In genomic region chr12:57107456-57107855, GRCh38 we compare ENCODE assay signal across 19 cellular contexts. TPM values are rescaled to one million over a fixed set of nuclear protein-coding genes. Genes with fewer than 3 reads are reported as not detected.
A peak's percentile ranks its signal among the peaks of the same experiment; 100 is the strongest.
DNase-seq lines count a peak whose midpoint lies in the region; ATAC-seq and TF ChIP-seq lines count a peak whose summit lies in the region.
"Had no signal": no experiment of that assay in that cellular context is flagged by ENCODE, and none has a peak within 500 bp of the region (broad histone marks: within the 10 kb centered on the region; RNA-seq: fewer than 3 reads in every experiment).

No MANE protein-coding gene starts in this region.

- H3K27me3 ChIP-seq in right cardiac atrium (ENCODE audit: control insufficient read depth, insufficient read depth) (no peaks in the 10 kb centered on the region), heart right ventricle (no peaks in the 10 kb centered on the region), mesenchymal stem cell (ENCODE audit: control insufficient read depth in 1 of 2, insufficient read depth in 1 of 2, low read length in 2 of 2) (no peaks in the 10 kb centered on the region), vagina (no peaks in the 10 kb centered on the region)
- H3K27me3 ChIP-seq: pancreas, spleen had no signal

- H2BK15ac ChIP-seq in mesenchymal stem cell (ENCODE audit: low read depth, poor library complexity, severe bottlenecking): no peak overlapping the region

- H4K8ac ChIP-seq in mesenchymal stem cell (ENCODE audit: low read length): no peak overlapping the region

- no peak overlapping the region for H4K91ac ChIP-seq in mesenchymal stem cell (ENCODE audit: low read length)

- no peak overlapping the region for H3K23ac ChIP-seq in mesenchymal stem cell (ENCODE audit: low read length in 2 of 2)

- no peak overlapping the region for H3K4ac ChIP-seq in mesenchymal stem cell (ENCODE audit: low read depth in 1 of 2, low read length in 2 of 2)

- 37% methylated on average over 5 of the region's 5 CpGs for WGBS in right cardiac atrium
- WGBS in heart right ventricle, 2 donors: 44 to 50% methylated on average over 5 of the region's 5 CpGs
- 88% methylated on average over 5 of the region's 5 CpGs for WGBS in mesenchymal stem cell

- no peak overlapping the region for H3K4me3 ChIP-seq in right cardiac atrium (ENCODE audit: low read length)
- H3K4me3 ChIP-seq in heart right ventricle: no peak overlapping the region
- H3K4me3 ChIP-seq in mesenchymal stem cell (ENCODE audit: insufficient read depth in 1 of 2, low read depth in 1 of 2, low read length in 2 of 2): peak overlapping the region in 1 of 2 experiments; percentile 46
- no peak overlapping the region for H3K4me3 ChIP-seq in vagina
- H3K4me3 ChIP-seq: coronary artery, pancreas, spleen had no signal

- H3K36me3 Mint-ChIP-seq in T-helper 17 cell (ENCODE audit: low read depth): peaks cover 11% of the 10 kb centered on the region

- intact Hi-C loops in right cardiac atrium (cut with DNase I) (no loop called here), heart right ventricle (cut with DNase I) (no loop called here), vagina (cut with DNase I) (no loop called here)

- no peak overlapping the region for H2AFZ ChIP-seq in mesenchymal stem cell (ENCODE audit: low read depth, low read length)

- H3K27ac ChIP-seq in right cardiac atrium (ENCODE audit: low read length): no peak overlapping the region
- no peak overlapping the region for H3K27ac ChIP-seq in heart right ventricle
- H3K27ac ChIP-seq in mesenchymal stem cell (ENCODE audit: low read length, poor library complexity, severe bottlenecking): no peak overlapping the region
- peak overlapping the region; percentile 28 for H3K27ac ChIP-seq in vagina
- H3K27ac ChIP-seq: coronary artery, pancreas had no signal

- H3K36me3 ChIP-seq in heart right ventricle: peaks cover 0 to 69% (median 28%) of the 10 kb centered on the region in 9 donors
- H3K36me3 ChIP-seq in mesenchymal stem cell (ENCODE audit: control insufficient read depth in 1 of 2, insufficient read depth in 2 of 2, low read depth in 1 of 2, low read length in 2 of 2): peaks cover 39 to 53% of the 10 kb centered on the region in 2 experiments
- H3K36me3 ChIP-seq in vagina: peaks cover 2 to 48% of the 10 kb centered on the region in 2 donors

- peaks cover 33% of the 10 kb centered on the region for H3K4me1 Mint-ChIP-seq in T-helper 17 cell

- H3K27me3 Mint-ChIP-seq in T-helper 17 cell: no peaks in the 10 kb centered on the region

- TF ChIP-seq CTCF in heart right ventricle (IDR thresholded peaks at IDR 0.05): no peak
- no peak for TF ChIP-seq CTCF in vagina (IDR thresholded peaks at IDR 0.05)

- H3K9me3 ChIP-seq in right cardiac atrium (ENCODE audit: control insufficient read depth, low read length): no peaks in the 10 kb centered on the region
- no peaks in the 10 kb centered on the region for H3K9me3 ChIP-seq in heart right ventricle
- no peaks in the 10 kb centered on the region for H3K9me3 ChIP-seq in T-helper 17 cell (ENCODE audit: control insufficient read depth, low read length, poor library complexity, severe bottlenecking)
- H3K9me3 ChIP-seq in mesenchymal stem cell (ENCODE audit: control insufficient read depth, low read length): no peaks in the 10 kb centered on the region
- no peaks in the 10 kb centered on the region for H3K9me3 ChIP-seq in vagina
- H3K9me3 ChIP-seq: pancreas, spleen had no signal

- no peak overlapping the region for H3K14ac ChIP-seq in mesenchymal stem cell (ENCODE audit: low read length in 2 of 2)

- no peak overlapping the region for H2AK5ac ChIP-seq in mesenchymal stem cell (ENCODE audit: low read length, severe bottlenecking)

- no peak overlapping the region for H3K4me2 ChIP-seq in mesenchymal stem cell (ENCODE audit: low read length, poor library complexity, severe bottlenecking)

- no peak overlapping the region for H3K18ac ChIP-seq in mesenchymal stem cell (ENCODE audit: low read depth in 1 of 2, low read length in 2 of 2)

- no peak overlapping the region for H3K4me3 Mint-ChIP-seq in T-helper 17 cell

- no peak for TF ChIP-seq POLR2A in vagina (IDR thresholded peaks at IDR 0.05)

- peak in 2 of 3 donors; percentile 52 to 56 for DNase-seq in right cardiac atrium
- no peak for DNase-seq in heart right ventricle
- no peak for DNase-seq in T-helper 17 cell
- DNase-seq in mesenchymal stem cell: no peak
- peak in 1 of 2 donors; percentile 87 for DNase-seq in vagina (ENCODE audit: extremely low spot score in 2 of 2)
- no peak for DNase-seq in DMS53 treated with DMSO at 0.1 percent for 48 hours (lab: John Stamatoyannopoulos, UW; ENCODE audit: unreplicated experiment)
- no peak for DNase-seq in hippocampal formation (lab: John Stamatoyannopoulos, UW)
- DNase-seq: midbrain, NCI-H1092, NCI-H2171 treated with DMSO at 0.1 percent for 48 hours, pancreas, spleen had no signal

- H3K27ac Mint-ChIP-seq in T-helper 17 cell: peak overlapping the region; percentile 99
- H3K27ac Mint-ChIP-seq: T-helper 2 cell treated with Interferon-gamma antibody and Interleukin-4, amounts not matched to agents 5 μg/mL and 100 μg/mL, for 36 hours had no signal

- ATAC-seq in right cardiac atrium (no peak), heart right ventricle (no peak), T-helper 17 cell (no peak), GM19395 (IDR thresholded peaks at IDR 0.05; ENCODE audit: unreplicated experiment) (no peak)
- ATAC-seq: activated CD4-positive, CD25-positive, alpha-beta regulatory T cell treated with anti-CD3 and anti-CD28 coated beads, Interleukin-2, amount 50 U/mL, for 24 hours; pancreas had no signal

- H3K4me1 ChIP-seq in right cardiac atrium (ENCODE audit: control insufficient read depth, insufficient read depth, low read length): peaks cover 8% of the 10 kb centered on the region
- H3K4me1 ChIP-seq in heart right ventricle: peaks cover 0 to 42% (median 29%) of the 10 kb centered on the region in 9 donors
- peaks cover 23% of the 10 kb centered on the region for H3K4me1 ChIP-seq in mesenchymal stem cell (ENCODE audit: control insufficient read depth, insufficient read depth, low read depth, low read length)
- H3K4me1 ChIP-seq in vagina: peaks cover 34% of the 10 kb centered on the region

- H3K9ac ChIP-seq in mesenchymal stem cell (ENCODE audit: low read length): peak overlapping the region; percentile 54

- no peak overlapping the region for H2BK5ac ChIP-seq in mesenchymal stem cell (ENCODE audit: low read depth, low read length, poor library complexity, severe bottlenecking)

- H2BK12ac ChIP-seq in mesenchymal stem cell (ENCODE audit: low read length in 2 of 2): no peak overlapping the region

- H3K79me1 ChIP-seq in mesenchymal stem cell (replicated peaks; ENCODE audit: low read length, poor library complexity, severe bottlenecking): peaks cover 18% of the 10 kb centered on the region

- H2BK120ac ChIP-seq in mesenchymal stem cell (ENCODE audit: low read depth, low read length): no peak overlapping the region

RNA-seq across cellular contexts. Expression of gene STAT6, which starts 3.7 kb away (rescaled TPM):
- total RNA-seq in right cardiac atrium (10 to 100 TPM; 77.8 to 89.6 (median 83.6) TPM), heart right ventricle (10 to 100 TPM; 23.3 to 72.3 (median 38.0) TPM), T-helper 17 cell (100 to 1,000 TPM; 205 to 253 TPM), vagina (146 TPM)
- polyA plus RNA-seq in right cardiac atrium (57.6 TPM), heart right ventricle (10 to 100 TPM; 36.0 to 77.8 TPM)
- 87.5 TPM for polyA plus RNA-seq in mesenchymal stem cell (2013, experiment 1 of 2)
- 89.4 TPM for polyA plus RNA-seq in mesenchymal stem cell (2013, experiment 2 of 2)

RNA-seq across cellular contexts. Expression of gene NAB2, which starts 18.5 kb away (rescaled TPM):
- 10 to 100 TPM; 12.8 to 22.7 (median 14.7) TPM for total RNA-seq in right cardiac atrium
- polyA plus RNA-seq in right cardiac atrium: 13.8 TPM
- total RNA-seq in heart right ventricle: 10 to 100 TPM in 9 of 10 donors, 1 to 10 TPM in 1; 9.5 to 16.2 (median 12.0) TPM
- polyA plus RNA-seq in heart right ventricle: 10 to 100 TPM; 15.0 to 20.2 TPM
- total RNA-seq in T-helper 17 cell: 1 to 10 TPM; 4.0 to 5.0 TPM
- 28.9 TPM for polyA plus RNA-seq in mesenchymal stem cell (2013, experiment 1 of 2)
- 27.0 TPM for polyA plus RNA-seq in mesenchymal stem cell (2013, experiment 2 of 2)
- total RNA-seq in vagina: 34.4 TPM

RNA-seq across cellular contexts. Expression of gene LRP1, which starts 20.8 kb away (rescaled TPM):
- total RNA-seq in right cardiac atrium: 100 to 1,000 TPM in 3 of 4 donors, 10 to 100 TPM in 1; 79.7 to 181 (median 154) TPM
- polyA plus RNA-seq in right cardiac atrium: 55.0 TPM
- total RNA-seq in heart right ventricle: 100 to 1,000 TPM in 4 of 10 donors, 10 to 100 TPM in 6; 46.3 to 259 (median 82.7) TPM
- 10 to 100 TPM; 46.6 to 46.7 TPM for polyA plus RNA-seq in heart right ventricle
- total RNA-seq in T-helper 17 cell: 10 to 100 TPM in 1 of 2 donors, 1 to 10 TPM in 1; 3.8 to 11.6 TPM
- polyA plus RNA-seq in mesenchymal stem cell (2013, experiment 1 of 2): 68.9 TPM
- 57.9 TPM for polyA plus RNA-seq in mesenchymal stem cell (2013, experiment 2 of 2)
- 477 TPM for total RNA-seq in vagina

RNA-seq across cellular contexts. Expression of gene NEMP1, which starts 28.9 kb away (rescaled TPM):
- 1 to 10 TPM; 4.4 to 6.1 (median 5.1) TPM for total RNA-seq in right cardiac atrium
- polyA plus RNA-seq in right cardiac atrium: 1.6 TPM
- total RNA-seq in heart right ventricle: 1 to 10 TPM; 2.4 to 6.3 (median 3.9) TPM
- 1 to 10 TPM; 1.1 to 2.9 TPM for polyA plus RNA-seq in heart right ventricle
- total RNA-seq in T-helper 17 cell: 10 to 100 TPM; 12.2 to 14.1 TPM
- polyA plus RNA-seq in mesenchymal stem cell (2013, experiment 1 of 2): 6.2 TPM
- polyA plus RNA-seq in mesenchymal stem cell (2013, experiment 2 of 2): 5.8 TPM
- 7.1 TPM for total RNA-seq in vagina

RNA-seq across cellular contexts. Expression of gene LRP1-AS, which starts 40.0 kb away (rescaled TPM):
- not detected for total RNA-seq in right cardiac atrium
- polyA plus RNA-seq in right cardiac atrium: not detected
- total RNA-seq in heart right ventricle: not detected
- not detected for polyA plus RNA-seq in heart right ventricle
- not detected for total RNA-seq in T-helper 17 cell
- not detected for polyA plus RNA-seq in mesenchymal stem cell (2013, experiment 1 of 2)
- not detected for polyA plus RNA-seq in mesenchymal stem cell (2013, experiment 2 of 2)
- not detected for total RNA-seq in vagina
- total RNA-seq: aorta, epithelial cell of proximal tubule, kidney epithelial cell, pancreas, spleen had no signal
- polyA plus RNA-seq: aorta, pancreas, spleen had no signal

Comparison
In these comparisons a context has a peak if more than half of its experiments do, and no peak if none do; other contexts are left out.
1. DNase-seq: peak in right cardiac atrium (2 of 3); none in heart right ventricle (0 of 2), T-helper 17 cell (0 of 3), mesenchymal stem cell (single experiment), DMS53 treated with DMSO at 0.1 percent for 48 hours (single experiment) and hippocampal formation (0 of 2).